Comparison of ENCODE assay signal across 13 cellular contexts in genomic region chr1:36965301-36966159, GRCh38.
"Had no signal": no experiment of that assay in that cellular context is flagged by ENCODE, and none has a peak within 500 bp of the region (broad histone marks: within the 10 kb centered on the region; RNA-seq: fewer than 3 reads in every experiment).

No MANE protein-coding gene starts in this region.

- ATAC-seq: activated CD4-positive, alpha-beta T cell treated with anti-CD3 and anti-CD28 coated beads for 36 hours; effector memory CD8-positive, alpha-beta T cell; gastroesophageal sphincter; natural killer cell treated with Interleukin-12 subunit alpha and Interleukin-12 subunit beta and Interleukin-15 and Interleukin-18, amount 100 ng/mL, for 72 hours had no signal

- DNase-seq: activated B cell treated with CpG ODN at 0.5 μM for 24 hours; activated CD4-positive, alpha-beta T cell treated with anti-CD3 and anti-CD28 coated beads, Interleukin-2, amount 50 U/mL, for 4 hours; activated effector memory CD4-positive, alpha-beta T cell treated with Interleukin-2 at 50 U/mL for 16 hours; amniotic stem cell; dorsolateral prefrontal cortex; effector memory CD8-positive, alpha-beta T cell; right lobe of liver; stimulated activated CD4-positive, alpha-beta T cell treated with anti-CD3 and anti-CD28 coated beads, Interleukin-1b, Interleukin-23, amount 100 ng/mL, for 48 hours; T1000; tibial artery had no signal
